1 cellular context compared by ENCODE assay signal in the genomic region with DNA sequence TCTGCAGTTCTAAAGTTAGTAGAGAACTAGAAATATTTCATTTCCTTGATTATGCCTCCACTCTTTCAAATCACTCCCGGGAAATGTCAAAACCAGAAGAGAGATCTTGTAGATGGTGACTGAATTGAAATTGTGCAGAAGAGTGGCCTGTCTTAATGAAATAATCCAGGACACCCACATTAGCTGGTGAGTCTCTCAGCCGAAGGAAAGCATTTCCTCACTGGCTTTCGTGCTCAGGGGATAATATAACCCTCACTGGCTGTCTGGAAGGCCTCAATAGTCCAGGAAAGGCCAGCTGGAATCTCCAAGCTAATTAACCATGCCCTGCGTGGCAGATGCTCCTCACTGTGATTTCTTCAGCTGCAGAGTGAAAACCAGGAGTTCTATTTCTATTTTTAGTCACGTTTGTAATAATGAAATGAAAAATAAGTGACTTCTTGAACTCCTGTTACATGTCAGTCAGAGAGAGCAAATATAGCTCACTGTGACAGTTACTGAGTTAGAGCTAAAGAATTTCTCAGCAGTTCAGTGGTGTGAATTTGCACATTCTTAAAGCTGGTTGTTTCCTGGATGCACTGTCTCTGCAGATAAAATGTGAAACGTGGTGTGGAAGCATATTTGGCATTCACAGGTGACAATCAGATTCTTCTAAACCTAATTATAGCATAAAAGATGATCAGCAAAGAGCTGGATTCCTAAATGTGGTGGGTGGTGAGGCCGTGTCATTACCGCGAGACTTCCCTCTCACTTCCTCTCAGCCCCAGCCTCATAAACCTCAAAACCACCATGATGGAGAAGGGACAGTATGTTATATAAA.
TF ChIP-seq lines count a peak whose summit lies in the region.

No MANE protein-coding gene starts in this region.

TF ChIP-seq in GM12878, 131 proteins besides CTCF, POLR2A, EP300 and RAD21 (continued from another document):
- TF ChIP-seq SPI1 (IDR thresholded peaks at IDR 0.05; ENCODE audit: borderline replicate concordance, insufficient read depth, low read depth, low read length) (peak; percentile 87), MTA3 (IDR thresholded peaks at IDR 0.05; ENCODE audit: borderline replicate concordance, low read length) (peak; percentile 88), RUNX3 (IDR thresholded peaks at IDR 0.05; ENCODE audit: low read length) (peak; percentile 100)
